Comparison of ENCODE assay signal across 1 cellular context in the genomic region with DNA sequence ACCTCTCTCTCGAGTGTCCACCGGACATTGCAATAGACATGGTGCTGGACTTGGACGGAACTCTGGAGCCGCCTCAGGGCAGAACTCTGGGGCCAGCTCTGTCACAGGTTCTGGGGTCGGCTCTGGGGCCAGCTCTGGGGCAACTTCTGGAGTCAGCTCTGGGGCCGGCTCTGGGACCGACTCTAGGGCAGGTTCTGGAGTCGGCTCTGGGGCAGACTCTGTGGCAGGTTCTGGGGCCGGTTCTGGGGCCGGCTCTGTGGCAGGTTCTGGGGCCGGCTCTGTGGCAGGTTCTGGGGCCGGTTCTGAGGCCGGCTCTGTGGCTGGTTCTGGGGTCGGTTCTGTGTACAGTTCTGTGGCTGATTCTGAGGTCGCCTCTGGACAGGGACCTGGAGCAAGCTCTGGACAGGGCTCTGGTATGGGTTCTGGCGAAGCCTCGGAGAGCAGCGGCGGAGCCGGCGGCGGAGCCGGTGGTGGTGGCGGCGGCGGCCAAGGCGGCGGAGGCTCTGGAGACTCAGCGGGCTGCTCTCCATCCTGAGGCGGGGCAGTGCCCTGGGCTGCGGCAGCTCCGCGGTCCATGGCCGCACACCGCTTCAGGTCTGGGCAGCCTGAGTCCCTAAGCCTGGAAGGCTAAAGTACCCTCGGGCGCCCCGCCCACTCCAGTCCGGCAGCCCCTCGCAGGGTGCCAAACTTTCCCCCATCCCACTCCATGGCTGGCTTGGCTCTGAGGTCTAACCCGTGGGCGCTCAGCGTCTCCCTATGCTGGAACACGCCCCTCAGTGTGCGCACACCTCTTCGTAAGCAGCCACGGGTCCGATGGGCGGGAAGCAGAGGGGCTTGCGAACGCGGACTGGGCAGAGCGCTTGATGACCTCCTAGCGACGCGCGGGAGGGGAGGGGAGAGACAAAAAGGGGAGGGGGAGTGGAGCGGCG.
TF ChIP-seq lines count a peak whose summit lies in the region.

A gene with protein sequence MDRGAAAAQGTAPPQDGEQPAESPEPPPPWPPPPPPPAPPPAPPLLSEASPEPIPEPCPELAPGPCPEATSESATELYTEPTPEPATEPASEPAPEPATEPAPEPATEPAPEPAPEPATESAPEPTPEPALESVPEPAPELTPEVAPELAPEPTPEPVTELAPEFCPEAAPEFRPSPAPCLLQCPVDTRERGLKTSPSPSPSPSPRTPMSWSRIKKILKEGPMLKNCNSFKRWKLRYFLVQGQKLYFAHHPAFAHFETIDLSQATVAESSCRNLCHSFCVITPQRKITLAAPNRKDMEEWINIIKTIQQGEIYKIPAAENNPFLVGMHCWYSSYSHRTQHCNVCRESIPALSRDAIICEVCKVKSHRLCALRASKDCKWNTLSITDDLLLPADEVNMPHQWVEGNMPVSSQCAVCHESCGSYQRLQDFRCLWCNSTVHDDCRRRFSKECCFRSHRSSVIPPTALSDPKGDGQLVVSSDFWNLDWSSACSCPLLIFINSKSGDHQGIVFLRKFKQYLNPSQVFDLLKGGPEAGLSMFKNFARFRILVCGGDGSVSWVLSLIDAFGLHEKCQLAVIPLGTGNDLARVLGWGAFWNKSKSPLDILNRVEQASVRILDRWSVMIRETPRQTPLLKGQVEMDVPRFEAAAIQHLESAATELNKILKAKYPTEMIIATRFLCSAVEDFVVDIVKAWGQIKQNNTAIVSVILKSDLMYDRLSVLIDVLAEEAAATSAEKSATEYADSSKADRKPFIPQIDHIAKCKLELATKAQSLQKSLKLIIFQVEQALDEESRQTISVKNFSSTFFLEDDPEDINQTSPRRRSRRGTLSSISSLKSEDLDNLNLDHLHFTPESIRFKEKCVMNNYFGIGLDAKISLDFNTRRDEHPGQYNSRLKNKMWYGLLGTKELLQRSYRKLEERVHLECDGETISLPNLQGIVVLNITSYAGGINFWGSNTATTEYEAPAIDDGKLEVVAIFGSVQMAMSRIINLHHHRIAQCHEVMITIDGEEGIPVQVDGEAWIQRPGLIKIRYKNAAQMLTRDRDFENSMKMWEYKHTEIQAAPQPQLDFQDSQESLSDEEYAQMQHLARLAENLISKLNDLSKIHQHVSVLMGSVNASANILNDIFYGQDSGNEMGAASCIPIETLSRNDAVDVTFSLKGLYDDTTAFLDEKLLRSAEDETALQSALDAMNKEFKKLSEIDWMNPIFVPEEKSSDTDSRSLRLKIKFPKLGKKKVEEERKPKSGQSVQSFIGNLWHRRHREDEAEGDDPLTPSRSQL (minus strand): TSS at position 723 of the 929 bp plus-strand sequence. CDS start 147 bp downstream, at position 576.

TF ChIP-seq in IMR-90, 13 proteins besides CTCF, POLR2A, EP300 and RAD21:
- TF ChIP-seq, protein P1, sequence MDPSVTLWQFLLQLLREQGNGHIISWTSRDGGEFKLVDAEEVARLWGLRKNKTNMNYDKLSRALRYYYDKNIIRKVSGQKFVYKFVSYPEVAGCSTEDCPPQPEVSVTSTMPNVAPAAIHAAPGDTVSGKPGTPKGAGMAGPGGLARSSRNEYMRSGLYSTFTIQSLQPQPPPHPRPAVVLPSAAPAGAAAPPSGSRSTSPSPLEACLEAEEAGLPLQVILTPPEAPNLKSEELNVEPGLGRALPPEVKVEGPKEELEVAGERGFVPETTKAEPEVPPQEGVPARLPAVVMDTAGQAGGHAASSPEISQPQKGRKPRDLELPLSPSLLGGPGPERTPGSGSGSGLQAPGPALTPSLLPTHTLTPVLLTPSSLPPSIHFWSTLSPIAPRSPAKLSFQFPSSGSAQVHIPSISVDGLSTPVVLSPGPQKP (IDR thresholded peaks at IDR 0.05; ENCODE audit: borderline replicate concordance, low read depth, low read length) = no peak
- TF ChIP-seq RFX5 (IDR thresholded peaks at IDR 0.05; ENCODE audit: low read depth, low read length) (no peak), NFE2L2 (IDR thresholded peaks at IDR 0.05; ENCODE audit: low read depth, low read length) (no peak), FOS (IDR thresholded peaks at IDR 0.05; ENCODE audit: low read depth, low read length) (no peak), CHD1 (IDR thresholded peaks at IDR 0.05; ENCODE audit: low read depth, low read length) (no peak), BHLHE40 (IDR thresholded peaks at IDR 0.05; ENCODE audit: low read depth, low read length) (no peak), CEBPB (IDR thresholded peaks at IDR 0.05; ENCODE audit: low read depth, low read length) (no peak), SMC3 (IDR thresholded peaks at IDR 0.05; ENCODE audit: low read depth, low read length) (no peak), MXI1 (IDR thresholded peaks at IDR 0.05; ENCODE audit: borderline replicate concordance, low read depth, low read length) (no peak), RCOR1 (IDR thresholded peaks at IDR 0.05; ENCODE audit: insufficient replicate concordance, low read length) (no peak), MAZ (IDR thresholded peaks at IDR 0.05; ENCODE audit: borderline replicate concordance, low read depth, low read length) (no peak), MAFK (IDR thresholded peaks at IDR 0.05; ENCODE audit: low read depth, low read length) (no peak)
- TF ChIP-seq, protein P2, sequence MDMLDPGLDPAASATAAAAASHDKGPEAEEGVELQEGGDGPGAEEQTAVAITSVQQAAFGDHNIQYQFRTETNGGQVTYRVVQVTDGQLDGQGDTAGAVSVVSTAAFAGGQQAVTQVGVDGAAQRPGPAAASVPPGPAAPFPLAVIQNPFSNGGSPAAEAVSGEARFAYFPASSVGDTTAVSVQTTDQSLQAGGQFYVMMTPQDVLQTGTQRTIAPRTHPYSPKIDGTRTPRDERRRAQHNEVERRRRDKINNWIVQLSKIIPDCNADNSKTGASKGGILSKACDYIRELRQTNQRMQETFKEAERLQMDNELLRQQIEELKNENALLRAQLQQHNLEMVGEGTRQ (IDR thresholded peaks at IDR 0.05; ENCODE audit: low read depth, low read length) = no peak
